In the genomic region with DNA sequence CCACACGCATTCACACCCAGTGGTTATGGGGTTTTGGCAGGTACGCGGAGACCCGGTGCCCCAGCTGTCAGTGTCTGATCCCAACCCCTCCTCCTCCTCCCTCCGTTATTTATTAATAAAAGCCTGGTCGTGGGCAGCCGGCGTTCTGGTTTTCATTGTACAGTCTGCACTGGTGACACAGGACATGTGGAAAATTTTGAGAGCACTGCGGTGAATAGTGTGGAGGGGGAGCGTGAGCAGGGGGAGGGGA, we compare ENCODE assay signal across 8 cellular contexts. TPM values are rescaled to one million over a fixed set of nuclear protein-coding genes. Genes with fewer than 3 reads are reported as not detected.
DNase-seq lines count a peak whose midpoint lies in the region; ATAC-seq and TF ChIP-seq lines count a peak whose summit lies in the region.

No MANE protein-coding gene starts in this region.

- CTCF ChIA-PET in A673 (lab: Charles Lee), result interaction anchor here (0.6 to 1.1 kb wide), 2 partner anchors 127 to 164 kb away, joined by 4 to 10 read pairs; no protein-coding TSS in a partner anchor

- no peaks in the 10 kb centered on the region for H3K9me3 Mint-ChIP-seq in effector memory CD8-positive, alpha-beta T cell
- no peaks in the 10 kb centered on the region for H3K9me3 Mint-ChIP-seq in osteocyte (ENCODE audit: unreplicated experiment)

- no TSS peak for BruUV-seq in A673 (replicated peaks; lab: Mats Ljungman, UMichigan)

- peaks cover 37% of the 10 kb centered on the region for H3K36me3 Mint-ChIP-seq in effector memory CD8-positive, alpha-beta T cell (ENCODE audit: insufficient read depth)
- no peaks in the 10 kb centered on the region for H3K36me3 Mint-ChIP-seq in osteocyte (ENCODE audit: unreplicated experiment)

- peak overlapping the region; percentile 92 for H3K27ac ChIP-seq in A673 (ENCODE audit: low read depth, low read length, poor library complexity, severe bottlenecking)
- H3K27ac ChIP-seq in KMS-11, result peak overlapping the region; percentile 98

- no peaks in the 10 kb centered on the region for H4K20me1 ChIP-seq in KMS-11 (ENCODE audit: insufficient read depth)

- intact Hi-C loops in A673 (cut with micrococcal nuclease; ENCODE audit: unreplicated experiment), result loop anchor here (1.0 kb wide), 2 partner anchors 12 to 84 kb away; a partner anchor contains a TSS

- no peaks in the 10 kb centered on the region for H3K79me2 ChIP-seq in KMS-11 (ENCODE audit: insufficient read depth, low read depth)

- no peaks in the 10 kb centered on the region for H3K9me3 ChIP-seq in A673 (ENCODE audit: low read depth, low read length, poor library complexity, severe bottlenecking)

- H3K4me3 ChIP-seq in A673 (ENCODE audit: low read depth, low read length, poor library complexity, severe bottlenecking) (peak overlapping the region; percentile 25), KMS-11 (IDR thresholded peaks at IDR 0.05; ENCODE audit: insufficient read depth, low read depth, low read length) (no peak overlapping the region)

- ATAC-seq in effector memory CD8-positive, alpha-beta T cell (replicated peaks), result no peak

- peaks cover 82% of the 10 kb centered on the region for H3K4me1 ChIP-seq in A673 (ENCODE audit: insufficient read depth, low read length, poor library complexity, severe bottlenecking)
- peaks cover 95% of the 10 kb centered on the region for H3K4me1 ChIP-seq in KMS-11 (ENCODE audit: low read depth, poor library complexity, severe bottlenecking)

- POLR2A ChIA-PET in A673 (lab: Charles Lee; ENCODE audit: low non-redundant PET), result interaction anchor here (0.6 to 1.8 kb wide), 2 partner anchors 119 to 847 kb away, joined by 3 to 5 read pairs; no protein-coding TSS in a partner anchor

- H3K9ac ChIP-seq in KMS-11, result peak overlapping the region; percentile 76

- DNase-seq in A673 (ENCODE audit: low spot score) (no peak), GM20000 (ENCODE audit: low spot score) (peak; percentile 77), osteocyte (ENCODE audit: extremely low spot score, unreplicated experiment) (no peak), Kasumi-1 (lab: John Stamatoyannopoulos, UW) (no peak), NCI-H524 treated with DMSO at 0.1 percent for 48 hours (lab: John Stamatoyannopoulos, UW) (no peak)
- no peak for DNase-seq in effector memory CD8-positive, alpha-beta T cell
- DNase-seq in stimulated activated CD4-positive, alpha-beta T cell treated with anti-CD3 and anti-CD28 coated beads, Interleukin-15, amount 100 ng/mL, for 24 hours, result no peak

- H3K36me3 ChIP-seq in A673 (ENCODE audit: insufficient read depth, low read length, poor library complexity, severe bottlenecking), result no peaks in the 10 kb centered on the region
- no peaks in the 10 kb centered on the region for H3K36me3 ChIP-seq in KMS-11 (ENCODE audit: insufficient read depth)

- peak overlapping the region; percentile 86 for H3K4me3 Mint-ChIP-seq in effector memory CD8-positive, alpha-beta T cell
- peak overlapping the region; percentile 61 for H3K4me3 Mint-ChIP-seq in osteocyte (ENCODE audit: unreplicated experiment)

- H3K27me3 ChIP-seq in A673 (replicated peaks; ENCODE audit: insufficient read depth, low read depth, low read length, poor library complexity) (no peaks in the 10 kb centered on the region), KMS-11 (ENCODE audit: insufficient read depth, low read depth) (no peaks in the 10 kb centered on the region)

- peak overlapping the region; percentile 98 for H3K27ac Mint-ChIP-seq in effector memory CD8-positive, alpha-beta T cell
- H3K27ac Mint-ChIP-seq in osteocyte (ENCODE audit: unreplicated experiment), result peak overlapping the region; percentile 100

- 0 out of 2 replicates have a peak overlapping the region, but pooled peaks have one; percentile 47 for H2AFZ ChIP-seq in KMS-11 (ENCODE audit: low read depth)

- H3K4me2 ChIP-seq in KMS-11, result peak overlapping the region; percentile 93

- peaks cover 59 to 69% of the 10 kb centered on the region in 2 donors for H3K4me1 Mint-ChIP-seq in effector memory CD8-positive, alpha-beta T cell (ENCODE audit: low read depth in 2 of 2)
- peaks cover 93% of the 10 kb centered on the region for H3K4me1 Mint-ChIP-seq in osteocyte (ENCODE audit: unreplicated experiment)

- no peak for TF ChIP-seq CTCF in A673 (conservative IDR thresholded peaks at IDR 0.05; ENCODE audit: low read depth, low read length)
- no peak for TF ChIP-seq CTCF in GM20000 (IDR thresholded peaks at IDR 0.05; ENCODE audit: extremely low read depth, missing control alignments)
- no peak for TF ChIP-seq CTCF in KMS-11 (conservative IDR thresholded peaks at IDR 0.05; ENCODE audit: low read depth, low read length)
- TF ChIP-seq CTCF in osteocyte (IDR thresholded peaks at IDR 0.05), result no peak

- H3K27me3 Mint-ChIP-seq in effector memory CD8-positive, alpha-beta T cell, result no peaks in the 10 kb centered on the region
- no peaks in the 10 kb centered on the region for H3K27me3 Mint-ChIP-seq in osteocyte (ENCODE audit: unreplicated experiment)

RNA-seq across cellular contexts. Expression of a gene that starts 11.5 kb away (rescaled TPM):
- total RNA-seq in A673 (2021), result 51.2 and 55.9 TPM in 2 replicates
- total RNA-seq in osteocyte, result 107 and 120 TPM in 2 replicates

RNA-seq across cellular contexts. Expression of a gene that starts 58.1 kb away (rescaled TPM):
- 24.8 and 31.1 TPM in 2 replicates for total RNA-seq in A673 (2021)
- 12.4 and 12.7 TPM in 2 replicates for total RNA-seq in osteocyte
